In the genomic region with DNA sequence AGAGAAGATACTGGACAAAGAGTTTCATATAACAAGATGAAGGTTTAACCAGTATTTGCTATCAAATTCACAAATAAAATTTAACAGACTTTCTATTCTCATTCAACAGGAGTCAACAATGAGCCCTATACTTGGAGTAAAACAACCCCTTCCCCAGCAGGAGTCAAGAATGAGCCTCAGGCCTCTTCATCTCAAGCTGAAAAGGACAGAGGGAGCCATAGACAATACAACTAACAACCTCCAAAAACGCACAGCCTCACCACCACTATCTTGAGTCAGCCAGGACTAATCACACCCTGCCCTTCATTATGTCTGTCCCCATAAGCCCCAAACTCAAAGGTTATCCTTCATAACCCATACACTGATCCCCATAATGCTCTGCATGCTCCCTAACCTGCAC, we compare ENCODE assay signal across 24 cellular contexts.
"Had no signal": no experiment of that assay in that cellular context is flagged by ENCODE, and none has a peak within 500 bp of the region (broad histone marks: within the 10 kb centered on the region; RNA-seq: fewer than 3 reads in every experiment).

No MANE protein-coding gene starts in this region.

- FAIRE-seq: K562, RCC 7860 had no signal

- ATAC-seq: activated CD8-positive, alpha-beta memory T cell treated with anti-CD3 and anti-CD28 coated beads, Interleukin-2, amount 10 ng/mL, durations not matched to agents 7 days and 5 days; activated CD8-positive, alpha-beta T cell treated with anti-CD3 and anti-CD28 coated beads, Interleukin-2, amount 10 ng/mL, durations not matched to agents 7 days and 5 days; activated T-cell treated with anti-CD3 and anti-CD28 coated beads, Interleukin-2, amount 50 U/mL, for 4 hours; K562; PC-3 had no signal

- DNase-seq: activated CD4-positive, alpha-beta T cell treated with anti-CD3 and anti-CD28 coated beads for 48 hours; activated CD4-positive, alpha-beta T cell treated with anti-CD3 and anti-CD28 coated beads, Interleukin-2, amount 50 U/mL, for 4 hours; activated CD4-positive, CD25-positive, alpha-beta regulatory T cell treated with anti-CD3 and anti-CD28 coated beads, Interleukin-2, amount 50 U/mL, for 72 hours; activated CD8-positive, alpha-beta memory T cell treated with anti-CD3 and anti-CD28 coated beads, Interleukin-2, amount 10 ng/mL, durations not matched to agents 7 days and 5 days; activated CD8-positive, alpha-beta T cell treated with anti-CD3 and anti-CD28 coated beads, Interleukin-2, amount 10 ng/mL, durations not matched to agents 7 days and 5 days; activated effector memory CD4-positive, alpha-beta T cell treated with anti-CD3 and anti-CD28 coated beads, Interleukin-2, amount 50 U/mL, for 16 hours; activated naive CD4-positive, alpha-beta T cell treated with Interleukin-2 at 50 U/mL for 16 hours; activated naive CD8-positive, alpha-beta T cell treated with anti-CD3 and anti-CD28 coated beads for 36 hours; activated T-cell treated with anti-CD3 and anti-CD28 coated beads, Interleukin-2, amount 50 U/mL, for 4 hours; Karpas-422; MM.1S; NCI-H1105 treated with DMSO at 0.1 percent for 48 hours; NCI-H1436 treated with DMSO at 0.1 percent for 48 hours; NCI-H187 treated with DMSO at 0.1 percent for 48 hours; NCI-H2081 treated with DMSO at 0.1 percent for 48 hours; NCI-H524; PC-3; SHP77 treated with DMSO at 0.1 percent for 48 hours; T-helper 1 cell had no signal

- H3K27me3 ChIP-seq: brain microvascular endothelial cell, cardiac muscle cell had no signal

- H3K4me3 ChIP-seq: cardiac muscle cell, K562, SK-N-MC had no signal

- H3K27ac ChIP-seq: brain microvascular endothelial cell, cardiac muscle cell, SK-N-MC had no signal
